1 cellular context compared by ENCODE assay signal in the genomic region with DNA sequence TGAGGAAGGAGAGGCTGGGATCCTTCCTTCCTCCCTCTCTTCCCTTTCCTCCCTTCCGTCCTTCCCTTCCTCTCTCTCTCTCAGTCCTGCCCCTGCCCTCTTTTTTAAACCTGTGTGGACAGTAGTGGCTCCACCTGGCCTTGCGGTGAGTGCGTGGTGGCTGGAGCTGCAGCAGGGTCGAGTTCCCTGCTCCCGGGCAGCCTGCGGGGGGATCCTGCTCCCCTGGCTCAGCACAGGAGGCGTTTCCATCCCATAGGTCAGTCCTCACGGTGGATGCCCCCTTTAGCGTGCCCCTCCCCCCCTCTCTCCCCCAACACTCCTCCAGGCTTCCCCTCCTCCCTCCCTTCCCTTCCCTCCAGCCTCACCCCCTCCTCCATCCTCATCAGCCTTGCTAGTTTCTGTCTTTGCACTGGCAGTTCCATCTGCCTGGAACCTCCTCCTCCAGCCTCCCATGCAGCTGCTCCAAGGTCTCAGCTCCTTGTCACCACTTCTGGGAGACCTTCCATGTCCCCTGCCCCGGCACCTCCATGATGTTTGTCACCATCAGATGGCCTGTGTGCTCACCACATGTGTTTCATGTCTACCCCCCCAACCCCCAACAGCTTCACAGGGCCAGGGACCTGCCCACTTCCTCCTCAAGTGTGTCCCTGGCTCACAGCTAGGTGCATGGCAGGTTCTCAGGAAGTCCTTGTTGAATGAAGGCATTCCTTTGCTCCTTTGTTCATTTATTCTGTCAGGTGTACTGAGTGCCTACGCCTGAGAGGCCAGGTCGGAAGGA.
TF ChIP-seq lines count a peak whose summit lies in the region.

No MANE protein-coding gene starts in this region.

TF ChIP-seq in SK-N-SH treated with all-trans-retinoic acid at 6 μM for 48 hours, 23 proteins besides CTCF, POLR2A, EP300 and RAD21 (continued from another document):
- TF ChIP-seq BACH2 (CRISPR knock-in tag; IDR thresholded peaks at IDR 0.05; ENCODE audit: borderline replicate concordance) (no peak), ESRRG (CRISPR knock-in tag; IDR thresholded peaks at IDR 0.05) (no peak), ARNTL (CRISPR knock-in tag; IDR thresholded peaks at IDR 0.05; ENCODE audit: borderline replicate concordance, low read depth) (no peak), PPARA (CRISPR knock-in tag; IDR thresholded peaks at IDR 0.05; ENCODE audit: borderline replicate concordance) (no peak)
- TF ChIP-seq, protein P1, sequence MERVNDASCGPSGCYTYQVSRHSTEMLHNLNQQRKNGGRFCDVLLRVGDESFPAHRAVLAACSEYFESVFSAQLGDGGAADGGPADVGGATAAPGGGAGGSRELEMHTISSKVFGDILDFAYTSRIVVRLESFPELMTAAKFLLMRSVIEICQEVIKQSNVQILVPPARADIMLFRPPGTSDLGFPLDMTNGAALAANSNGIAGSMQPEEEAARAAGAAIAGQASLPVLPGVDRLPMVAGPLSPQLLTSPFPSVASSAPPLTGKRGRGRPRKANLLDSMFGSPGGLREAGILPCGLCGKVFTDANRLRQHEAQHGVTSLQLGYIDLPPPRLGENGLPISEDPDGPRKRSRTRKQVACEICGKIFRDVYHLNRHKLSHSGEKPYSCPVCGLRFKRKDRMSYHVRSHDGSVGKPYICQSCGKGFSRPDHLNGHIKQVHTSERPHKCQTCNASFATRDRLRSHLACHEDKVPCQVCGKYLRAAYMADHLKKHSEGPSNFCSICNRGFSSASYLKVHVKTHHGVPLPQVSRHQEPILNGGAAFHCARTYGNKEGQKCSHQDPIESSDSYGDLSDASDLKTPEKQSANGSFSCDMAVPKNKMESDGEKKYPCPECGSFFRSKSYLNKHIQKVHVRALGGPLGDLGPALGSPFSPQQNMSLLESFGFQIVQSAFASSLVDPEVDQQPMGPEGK (CRISPR knock-in tag; IDR thresholded peaks at IDR 0.05; ENCODE audit: borderline replicate concordance) = no peak
- TF ChIP-seq, protein P2, sequence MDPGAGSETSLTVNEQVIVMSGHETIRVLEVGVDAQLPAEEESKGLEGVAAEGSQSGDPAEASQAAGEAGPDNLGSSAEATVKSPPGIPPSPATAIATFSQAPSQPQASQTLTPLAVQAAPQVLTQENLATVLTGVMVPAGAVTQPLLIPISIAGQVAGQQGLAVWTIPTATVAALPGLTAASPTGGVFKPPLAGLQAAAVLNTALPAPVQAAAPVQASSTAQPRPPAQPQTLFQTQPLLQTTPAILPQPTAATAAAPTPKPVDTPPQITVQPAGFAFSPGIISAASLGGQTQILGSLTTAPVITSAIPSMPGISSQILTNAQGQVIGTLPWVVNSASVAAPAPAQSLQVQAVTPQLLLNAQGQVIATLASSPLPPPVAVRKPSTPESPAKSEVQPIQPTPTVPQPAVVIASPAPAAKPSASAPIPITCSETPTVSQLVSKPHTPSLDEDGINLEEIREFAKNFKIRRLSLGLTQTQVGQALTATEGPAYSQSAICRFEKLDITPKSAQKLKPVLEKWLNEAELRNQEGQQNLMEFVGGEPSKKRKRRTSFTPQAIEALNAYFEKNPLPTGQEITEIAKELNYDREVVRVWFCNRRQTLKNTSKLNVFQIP (CRISPR knock-in tag; IDR thresholded peaks at IDR 0.05; ENCODE audit: borderline replicate concordance, low read depth) = no peak
